ENCODE assay signal across 8 cellular contexts in the genomic region with DNA sequence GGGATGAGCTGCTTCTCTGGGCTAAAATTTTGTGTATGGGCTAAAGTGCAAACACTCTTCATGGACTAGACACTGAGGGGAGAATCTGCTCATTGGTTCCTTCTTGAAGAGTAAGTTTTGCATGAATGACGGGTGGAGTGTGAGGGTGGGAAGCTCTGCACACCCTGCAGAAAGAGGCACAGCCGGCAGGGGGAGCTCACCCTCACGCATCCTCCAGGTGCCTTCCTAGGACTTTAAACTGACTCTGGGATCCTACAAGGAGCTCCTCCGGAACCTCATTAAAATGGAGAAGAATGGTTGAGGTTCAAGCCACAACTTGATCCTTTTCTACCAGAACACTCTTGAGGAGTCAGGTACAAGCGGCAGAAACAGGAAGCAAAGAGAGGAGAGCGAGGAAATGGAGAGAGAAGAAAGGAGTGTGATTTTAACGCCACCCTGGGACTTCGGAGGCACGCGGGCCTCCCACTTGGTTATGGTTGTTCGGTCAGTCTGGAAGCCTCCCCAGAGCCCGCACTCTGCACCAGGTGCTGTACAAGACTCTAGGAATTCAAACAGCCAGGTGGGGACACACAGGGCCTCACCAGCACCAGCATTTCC.
DNase-seq lines count a peak whose midpoint lies in the region; ATAC-seq, FAIRE-seq and TF ChIP-seq lines count a peak whose summit lies in the region.

No MANE protein-coding gene starts in this region.

- TF ChIP-seq CTCF in GM12875 (IDR thresholded peaks at IDR 0.05; ENCODE audit: borderline replicate concordance, insufficient read depth, low read depth, low read length) (peak; percentile 91), choroid plexus epithelial cell (conservative IDR thresholded peaks at IDR 0.05; ENCODE audit: low read depth, low read length) (peak; percentile 91), natural killer cell (IDR thresholded peaks at IDR 0.05) (peak; percentile 74)

- peak overlapping the region in 1 of 2 donors; percentile 16 for H3K27ac Mint-ChIP-seq in natural killer cell

- DNase-seq in AG08395 (ENCODE audit: low spot score) (peak; percentile 39), SW480 (ENCODE audit: low spot score) (peak; percentile 39), choroid plexus epithelial cell (ENCODE audit: low read depth) (peak; percentile 62), natural killer cell (no peak), GM12892 (ENCODE audit: insufficient read length) (no peak)

- H3K9me3 Mint-ChIP-seq in natural killer cell = no peaks in the 10 kb centered on the region

- H3K27me3 Mint-ChIP-seq in natural killer cell (ENCODE audit: low read depth in 2 of 2) = no peaks in the 10 kb centered on the region

- ATAC-seq in HG03520 (IDR thresholded peaks at IDR 0.05; ENCODE audit: unreplicated experiment) (peak; percentile 66), natural killer cell (peak in 2 of 3 donors; percentile 64 to 83), GM18909 (IDR thresholded peaks at IDR 0.05; ENCODE audit: poor library complexity, unreplicated experiment) (no peak)

- H3K4me1 Mint-ChIP-seq in natural killer cell = peaks cover 11 to 19% of the 10 kb centered on the region in 2 donors

- no peaks in the 10 kb centered on the region for H3K36me3 Mint-ChIP-seq in natural killer cell

- H3K4me3 ChIP-seq in GM12875 (ENCODE audit: low read depth, low read length) (no peak overlapping the region), choroid plexus epithelial cell (ENCODE audit: low read depth, low read length) (no peak overlapping the region)

- intact Hi-C loops in natural killer cell (cut with micrococcal nuclease) = no loop called here

- TF ChIP-seq POLR2A in GM12892 (IDR thresholded peaks at IDR 0.05; ENCODE audit: low read depth, low read length) = no peak

- no peak for FAIRE-seq in GM12892 (lab: Jason Lieb, UNC)

- no peak overlapping the region for H3K4me3 Mint-ChIP-seq in natural killer cell

Comparison
In these comparisons a context has a peak if more than half of its experiments do, and no peak if none do; other contexts are left out.
1. DNase-seq: peak in AG08395 (single experiment), SW480 (single experiment) and choroid plexus epithelial cell (single experiment); none in natural killer cell (single experiment) and GM12892 (single experiment).
2. Peak in every context shown above with its lines, with median percentiles within 50 percentile points of each other: CTCF ChIP-seq.